24 cellular contexts compared by ENCODE assay signal in genomic region chr16:729768-730665, GRCh38. TPM values are rescaled to one million over a fixed set of nuclear protein-coding genes. Genes with fewer than 3 reads are reported as not detected.
A peak's percentile ranks its signal among the peaks of the same experiment; 100 is the strongest.
DNase-seq lines count a peak whose midpoint lies in the region; ATAC-seq and TF ChIP-seq lines count a peak whose summit lies in the region.
"Had no signal": no experiment of that assay in that cellular context is flagged by ENCODE, and none has a peak within 500 bp of the region (broad histone marks: within the 10 kb centered on the region; RNA-seq: fewer than 3 reads in every experiment).

No MANE protein-coding gene starts in this region.

- H3K27ac Mint-ChIP-seq in activated naive CD4-positive, alpha-beta T cell treated with anti-CD3 and anti-CD28 coated beads, Interleukin-2, amount 50 U/mL, for 24 hours = no peak overlapping the region
- H3K27ac Mint-ChIP-seq in activated T-helper 1 cell treated with anti-CD3 and anti-CD28 coated beads, Interleukin-12 subunit alpha, Interleukin-12 subunit beta, Interleukin-2, Interleukin-4 antibody, amounts not matched to agents 30 ng/mL and 10 ng/mL and 1 ng/mL, durations not matched to agents 14 hours and 24 hours and 36 hours = no peak overlapping the region
- H3K27ac Mint-ChIP-seq: dendritic cell treated with granulocyte-macrophage colony-stimulating factor and Interleukin-4, amounts not matched to agents 40 ng/mL and 50 ng/mL, for 4 days had no signal

- no peak for TF ChIP-seq CTCF in HFF-Myc (IDR thresholded peaks at IDR 0.05; ENCODE audit: low read depth, low read length, missing control alignments)
- TF ChIP-seq CTCF in spleen (IDR thresholded peaks at IDR 0.05 in 8 of 11, conservative IDR thresholded peaks at IDR 0.05 in 3 of 11) = no peak

- no peak for TF ChIP-seq POLR2A in spleen (IDR thresholded peaks at IDR 0.05)

- H3K9me3 ChIP-seq in spleen = no peaks in the 10 kb centered on the region
- H3K9me3 ChIP-seq: MG63, psoas muscle, thyroid gland had no signal

- H3K27me3 Mint-ChIP-seq in activated naive CD4-positive, alpha-beta T cell treated with anti-CD3 and anti-CD28 coated beads, Interleukin-2, amount 50 U/mL, for 24 hours = no peaks in the 10 kb centered on the region
- H3K27me3 Mint-ChIP-seq in activated T-helper 1 cell treated with anti-CD3 and anti-CD28 coated beads, Interleukin-12 subunit alpha, Interleukin-12 subunit beta, Interleukin-2, Interleukin-4 antibody, amounts not matched to agents 30 ng/mL and 10 ng/mL and 1 ng/mL, durations not matched to agents 14 hours and 24 hours and 36 hours (ENCODE audit: insufficient read depth) = peaks cover 2% of the 10 kb centered on the region
- H3K27me3 Mint-ChIP-seq: CD8-positive, alpha-beta memory T cell had no signal

- ATAC-seq in esophagus mucosa = no peak
- no peak for ATAC-seq in GM18511 (IDR thresholded peaks at IDR 0.05; ENCODE audit: unreplicated experiment)
- ATAC-seq: activated CD4-positive, CD25-positive, alpha-beta regulatory T cell treated with anti-CD3 and anti-CD28 coated beads, Interleukin-2, amount 50 U/mL, for 24 hours; left ventricle myocardium superior had no signal

- H3K27ac ChIP-seq in spleen = no peak overlapping the region
- H3K27ac ChIP-seq in caudate nucleus (ENCODE audit: low read depth, low read length) = no peak overlapping the region
- H3K27ac ChIP-seq: psoas muscle, thyroid gland had no signal

- no peaks in the 10 kb centered on the region for H3K9me3 Mint-ChIP-seq in activated naive CD4-positive, alpha-beta T cell treated with anti-CD3 and anti-CD28 coated beads, Interleukin-2, amount 50 U/mL, for 24 hours
- H3K9me3 Mint-ChIP-seq in activated T-helper 1 cell treated with anti-CD3 and anti-CD28 coated beads, Interleukin-12 subunit alpha, Interleukin-12 subunit beta, Interleukin-2, Interleukin-4 antibody, amounts not matched to agents 30 ng/mL and 10 ng/mL and 1 ng/mL, durations not matched to agents 14 hours and 24 hours and 36 hours = no peaks in the 10 kb centered on the region
- H3K9me3 Mint-ChIP-seq: CD8-positive, alpha-beta memory T cell; dendritic cell treated with granulocyte-macrophage colony-stimulating factor and Interleukin-4, amounts not matched to agents 40 ng/mL and 50 ng/mL, for 4 days; nephron progenitor cell had no signal

- H3K4me3 Mint-ChIP-seq in activated naive CD4-positive, alpha-beta T cell treated with anti-CD3 and anti-CD28 coated beads, Interleukin-2, amount 50 U/mL, for 24 hours = peak overlapping the region; percentile 23
- peak overlapping the region; percentile 15 for H3K4me3 Mint-ChIP-seq in activated T-helper 1 cell treated with anti-CD3 and anti-CD28 coated beads, Interleukin-12 subunit alpha, Interleukin-12 subunit beta, Interleukin-2, Interleukin-4 antibody, amounts not matched to agents 30 ng/mL and 10 ng/mL and 1 ng/mL, durations not matched to agents 14 hours and 24 hours and 36 hours
- H3K4me3 Mint-ChIP-seq: dendritic cell treated with granulocyte-macrophage colony-stimulating factor and Interleukin-4, amounts not matched to agents 40 ng/mL and 50 ng/mL, for 4 days; nephron progenitor cell had no signal

- DNase-seq in activated naive CD4-positive, alpha-beta T cell treated with Interleukin-2 at 50 U/mL for 16 hours = no peak
- no peak for DNase-seq in HFF-Myc (ENCODE audit: extremely low read depth, low read depth)
- no peak for DNase-seq in activated T-helper 1 cell treated with anti-CD3 and anti-CD28 coated beads, Interleukin-12 subunit alpha, Interleukin-12 subunit beta, Interleukin-2, Interleukin-4 antibody, amounts not matched to agents 30 ng/mL and 10 ng/mL and 1 ng/mL, durations not matched to agents 14 hours and 24 hours and 36 hours (ENCODE audit: low spot score)
- DNase-seq in spleen = peak; percentile 79
- no peak for DNase-seq in caudate nucleus (lab: John Stamatoyannopoulos, UW)
- DNase-seq: activated effector memory CD4-positive, alpha-beta T cell treated with Interleukin-2 at 50 U/mL for 16 hours; CD8-positive, alpha-beta memory T cell; left ventricle myocardium superior; MG63; NCI-H187; NCI-H226; NCI-H82; nephron progenitor cell; stimulated activated CD4-positive, alpha-beta T cell treated with anti-CD3 and anti-CD28 coated beads, Interleukin-2, amount 100 ng/mL, for 24 hours; stimulated activated naive CD4-positive, alpha-beta T cell treated with Interleukin-2 at 50 U/mL for 16 hours; T-helper 9 cell; thyroid gland had no signal

- H3K36me3 Mint-ChIP-seq in activated naive CD4-positive, alpha-beta T cell treated with anti-CD3 and anti-CD28 coated beads, Interleukin-2, amount 50 U/mL, for 24 hours = no peaks in the 10 kb centered on the region
- no peaks in the 10 kb centered on the region for H3K36me3 Mint-ChIP-seq in activated T-helper 1 cell treated with anti-CD3 and anti-CD28 coated beads, Interleukin-12 subunit alpha, Interleukin-12 subunit beta, Interleukin-2, Interleukin-4 antibody, amounts not matched to agents 30 ng/mL and 10 ng/mL and 1 ng/mL, durations not matched to agents 14 hours and 24 hours and 36 hours (ENCODE audit: low read depth)

- intact Hi-C loops in activated T-helper 1 cell treated with anti-CD3 and anti-CD28 coated beads, Interleukin-12 subunit alpha, Interleukin-12 subunit beta, Interleukin-2, Interleukin-4 antibody, amounts not matched to agents 30 ng/mL and 10 ng/mL and 1 ng/mL, durations not matched to agents 14 hours and 24 hours and 36 hours (cut with micrococcal nuclease) = no loop called here
- intact Hi-C loops in spleen (cut with DNase I; ENCODE audit: low total_unique reads) = no loop called here

- H3K36me3 ChIP-seq in spleen = peaks cover 0 to 61% (median 34%) of the 10 kb centered on the region in 6 donors

- H3K4me3 ChIP-seq in HFF-Myc (replicated peaks; ENCODE audit: low read depth, low read length) (peak overlapping the region; percentile 88), spleen (no peak overlapping the region)
- H3K4me3 ChIP-seq: MG63, psoas muscle, thyroid gland had no signal

- peaks cover 0 to 42% (median 18%) of the 10 kb centered on the region in 7 donors for H3K27me3 ChIP-seq in spleen (replicated peaks in 1 of 7)
- H3K27me3 ChIP-seq: thyroid gland had no signal

- H3K4me1 Mint-ChIP-seq in activated naive CD4-positive, alpha-beta T cell treated with anti-CD3 and anti-CD28 coated beads, Interleukin-2, amount 50 U/mL, for 24 hours = no peaks in the 10 kb centered on the region
- H3K4me1 Mint-ChIP-seq in activated T-helper 1 cell treated with anti-CD3 and anti-CD28 coated beads, Interleukin-12 subunit alpha, Interleukin-12 subunit beta, Interleukin-2, Interleukin-4 antibody, amounts not matched to agents 30 ng/mL and 10 ng/mL and 1 ng/mL, durations not matched to agents 14 hours and 24 hours and 36 hours (ENCODE audit: low read depth) = no peaks in the 10 kb centered on the region
- H3K4me1 Mint-ChIP-seq: nephron progenitor cell had no signal

- H3K4me1 ChIP-seq in spleen = peaks cover 5 to 39% (median 33%) of the 10 kb centered on the region in 6 donors

- 91 to 96% (median 92%) methylated on average over 28 to 37 of the region's 37 CpGs for WGBS in spleen, 5 donors

RNA-seq across cellular contexts. Expression of gene HAGHL, which starts 3.1 kb away (rescaled TPM):
- 15.8 and 19.1 TPM in 2 replicates for total RNA-seq in activated T-helper 1 cell treated with anti-CD3 and anti-CD28 coated beads, Interleukin-12 subunit alpha, Interleukin-12 subunit beta, Interleukin-2, Interleukin-4 antibody, amounts not matched to agents 30 ng/mL and 10 ng/mL and 1 ng/mL, durations not matched to agents 14 hours and 24 hours and 36 hours
- total RNA-seq in spleen (10 to 100 TPM in 6 of 7 donors, 1 to 10 TPM in 1; 7.7 to 25.8 (median 17.6) TPM), esophagus mucosa (2.7 TPM)
- 10 to 100 TPM; 25.7 to 75.8 (median 32.5) TPM for polyA plus RNA-seq in spleen

RNA-seq across cellular contexts. Expression of gene CCDC78, which starts 3.8 kb away (rescaled TPM):
- total RNA-seq in activated T-helper 1 cell treated with anti-CD3 and anti-CD28 coated beads, Interleukin-12 subunit alpha, Interleukin-12 subunit beta, Interleukin-2, Interleukin-4 antibody, amounts not matched to agents 30 ng/mL and 10 ng/mL and 1 ng/mL, durations not matched to agents 14 hours and 24 hours and 36 hours = 5.8 and 7.8 TPM in 2 replicates
- 10 to 100 TPM in 1 of 7 donors, 1 to 10 TPM in 6; 2.9 to 11.9 (median 6.3) TPM for total RNA-seq in spleen
- polyA plus RNA-seq in spleen = 10 to 100 TPM; 12.0 to 23.7 (median 13.9) TPM
- total RNA-seq in esophagus mucosa = 0.40 TPM
- total RNA-seq: skeletal muscle tissue had no signal

RNA-seq across cellular contexts. Expression of gene ANTKMT, which starts 9.1 kb away (rescaled TPM):
- total RNA-seq in activated T-helper 1 cell treated with anti-CD3 and anti-CD28 coated beads, Interleukin-12 subunit alpha, Interleukin-12 subunit beta, Interleukin-2, Interleukin-4 antibody, amounts not matched to agents 30 ng/mL and 10 ng/mL and 1 ng/mL, durations not matched to agents 14 hours and 24 hours and 36 hours = 41.3 and 41.6 TPM in 2 replicates
- total RNA-seq in spleen (10 to 100 TPM; 28.6 to 40.9 (median 36.4) TPM), esophagus mucosa (24.1 TPM)
- 10 to 100 TPM; 49.9 to 77.2 (median 63.4) TPM for polyA plus RNA-seq in spleen

RNA-seq across cellular contexts. Expression of gene CIAO3, which starts 10.8 kb away (rescaled TPM):
- total RNA-seq in activated T-helper 1 cell treated with anti-CD3 and anti-CD28 coated beads, Interleukin-12 subunit alpha, Interleukin-12 subunit beta, Interleukin-2, Interleukin-4 antibody, amounts not matched to agents 30 ng/mL and 10 ng/mL and 1 ng/mL, durations not matched to agents 14 hours and 24 hours and 36 hours = 41.0 and 43.1 TPM in 2 replicates
- total RNA-seq in spleen (10 to 100 TPM; 24.9 to 60.2 (median 39.5) TPM), esophagus mucosa (18.1 TPM)
- 10 to 100 TPM; 34.1 to 80.4 (median 37.7) TPM for polyA plus RNA-seq in spleen

RNA-seq across cellular contexts. Expression of gene METRN, which starts 15.1 kb away (rescaled TPM):
- total RNA-seq in activated T-helper 1 cell treated with anti-CD3 and anti-CD28 coated beads, Interleukin-12 subunit alpha, Interleukin-12 subunit beta, Interleukin-2, Interleukin-4 antibody, amounts not matched to agents 30 ng/mL and 10 ng/mL and 1 ng/mL, durations not matched to agents 14 hours and 24 hours and 36 hours = 21.8 and 29.6 TPM in 2 replicates
- total RNA-seq in spleen = 10 to 100 TPM in 5 of 7 donors, 1 to 10 TPM in 2; 7.2 to 20.2 (median 12.8) TPM
- 10 to 100 TPM; 15.6 to 31.9 (median 30.4) TPM for polyA plus RNA-seq in spleen
- total RNA-seq in esophagus mucosa = 9.6 TPM
